Comparison of ENCODE assay signal across 1 cellular context in the genomic region with DNA sequence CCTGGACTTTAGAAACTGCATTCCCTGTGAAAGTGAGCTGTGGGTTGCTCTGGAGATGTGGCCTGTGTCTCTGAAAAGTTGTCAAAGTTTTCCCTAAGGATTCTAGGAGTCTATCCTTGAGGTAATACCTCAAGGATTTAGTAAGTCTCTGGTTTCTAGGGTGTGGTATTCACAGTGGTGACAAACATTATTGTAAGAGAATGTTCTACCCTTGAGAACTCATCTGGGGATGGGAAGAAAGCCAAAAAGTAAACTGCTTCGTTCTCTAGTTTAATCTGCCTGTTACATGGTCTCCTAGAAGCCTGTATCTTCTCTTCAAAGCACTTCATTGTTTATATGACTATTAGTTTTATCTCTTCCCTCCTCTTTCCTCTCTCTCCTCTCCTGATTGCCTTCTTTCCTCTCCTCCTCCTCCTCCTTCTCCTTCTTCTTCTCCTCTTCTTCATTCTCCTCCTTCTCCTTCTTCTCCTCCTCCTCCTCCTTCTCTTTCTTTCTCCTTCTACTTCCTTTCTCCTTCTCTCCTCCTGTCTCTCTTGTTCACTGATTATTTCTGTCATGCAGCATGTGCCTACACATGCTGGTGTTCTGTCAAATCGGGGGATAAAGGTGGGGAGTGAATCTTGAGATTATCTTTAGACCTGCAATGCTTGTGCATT.
TF ChIP-seq lines count a peak whose summit lies in the region.

No MANE protein-coding gene starts in this region.

TF ChIP-seq in K562, 482 proteins besides CTCF, POLR2A, EP300 and RAD21 (continued from another document):
- TF ChIP-seq, protein P1, sequence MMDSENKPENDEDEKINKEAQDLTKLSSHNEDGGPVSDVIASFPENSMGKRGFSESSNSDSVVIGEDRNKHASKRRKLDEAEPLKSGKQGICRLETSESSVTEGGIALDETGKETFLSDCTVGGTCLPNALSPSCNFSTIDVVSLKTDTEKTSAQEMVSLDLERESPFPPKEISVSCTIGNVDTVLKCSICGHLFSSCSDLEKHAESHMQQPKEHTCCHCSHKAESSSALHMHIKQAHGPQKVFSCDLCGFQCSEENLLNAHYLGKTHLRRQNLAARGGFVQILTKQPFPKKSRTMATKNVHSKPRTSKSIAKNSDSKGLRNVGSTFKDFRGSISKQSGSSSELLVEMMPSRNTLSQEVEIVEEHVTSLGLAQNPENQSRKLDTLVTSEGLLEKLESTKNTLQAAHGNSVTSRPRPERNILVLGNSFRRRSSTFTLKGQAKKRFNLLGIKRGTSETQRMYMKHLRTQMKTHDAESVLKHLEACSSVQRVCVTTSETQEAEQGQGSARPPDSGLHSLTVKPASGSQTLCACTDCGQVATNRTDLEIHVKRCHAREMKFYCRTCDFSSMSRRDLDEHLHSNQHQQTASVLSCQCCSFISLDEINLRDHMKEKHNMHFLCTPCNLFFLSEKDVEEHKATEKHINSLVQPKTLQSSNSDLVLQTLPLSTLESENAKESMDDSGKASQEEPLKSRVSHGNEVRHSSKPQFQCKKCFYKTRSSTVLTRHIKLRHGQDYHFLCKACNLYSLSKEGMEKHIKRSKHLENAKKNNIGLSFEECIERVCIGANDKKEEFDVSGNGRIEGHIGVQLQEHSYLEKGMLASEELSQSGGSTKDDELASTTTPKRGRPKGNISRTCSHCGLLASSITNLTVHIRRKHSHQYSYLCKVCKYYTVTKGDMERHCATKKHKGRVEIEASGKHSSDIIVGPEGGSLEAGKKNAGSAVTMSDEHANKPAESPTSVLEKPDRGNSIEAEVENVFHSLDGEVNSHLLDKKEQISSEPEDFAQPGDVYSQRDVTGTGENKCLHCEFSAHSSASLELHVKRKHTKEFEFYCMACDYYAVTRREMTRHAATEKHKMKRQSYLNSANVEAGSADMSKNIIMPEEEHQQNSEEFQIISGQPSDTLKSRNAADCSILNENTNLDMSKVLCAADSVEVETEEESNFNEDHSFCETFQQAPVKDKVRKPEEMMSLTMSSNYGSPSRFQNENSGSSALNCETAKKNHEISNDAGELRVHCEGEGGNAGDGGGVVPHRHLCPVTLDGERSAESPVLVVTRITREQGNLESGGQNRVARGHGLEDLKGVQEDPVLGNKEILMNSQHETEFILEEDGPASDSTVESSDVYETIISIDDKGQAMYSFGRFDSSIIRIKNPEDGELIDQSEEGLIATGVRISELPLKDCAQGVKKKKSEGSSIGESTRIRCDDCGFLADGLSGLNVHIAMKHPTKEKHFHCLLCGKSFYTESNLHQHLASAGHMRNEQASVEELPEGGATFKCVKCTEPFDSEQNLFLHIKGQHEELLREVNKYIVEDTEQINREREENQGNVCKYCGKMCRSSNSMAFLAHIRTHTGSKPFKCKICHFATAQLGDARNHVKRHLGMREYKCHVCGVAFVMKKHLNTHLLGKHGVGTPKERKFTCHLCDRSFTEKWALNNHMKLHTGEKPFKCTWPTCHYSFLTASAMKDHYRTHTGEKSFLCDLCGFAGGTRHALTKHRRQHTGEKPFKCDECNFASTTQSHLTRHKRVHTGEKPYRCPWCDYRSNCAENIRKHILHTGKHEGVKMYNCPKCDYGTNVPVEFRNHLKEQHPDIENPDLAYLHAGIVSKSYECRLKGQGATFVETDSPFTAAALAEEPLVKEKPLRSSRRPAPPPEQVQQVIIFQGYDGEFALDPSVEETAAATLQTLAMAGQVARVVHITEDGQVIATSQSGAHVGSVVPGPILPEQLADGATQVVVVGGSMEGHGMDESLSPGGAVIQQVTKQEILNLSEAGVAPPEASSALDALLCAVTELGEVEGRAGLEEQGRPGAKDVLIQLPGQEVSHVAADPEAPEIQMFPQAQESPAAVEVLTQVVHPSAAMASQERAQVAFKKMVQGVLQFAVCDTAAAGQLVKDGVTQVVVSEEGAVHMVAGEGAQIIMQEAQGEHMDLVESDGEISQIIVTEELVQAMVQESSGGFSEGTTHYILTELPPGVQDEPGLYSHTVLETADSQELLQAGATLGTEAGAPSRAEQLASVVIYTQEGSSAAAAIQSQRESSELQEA (IDR thresholded peaks at IDR 0.05; ENCODE audit: low read depth), result 0 out of 2 replicates have a peak, but pooled peaks have one; percentile 28
- TF ChIP-seq, protein P2, sequence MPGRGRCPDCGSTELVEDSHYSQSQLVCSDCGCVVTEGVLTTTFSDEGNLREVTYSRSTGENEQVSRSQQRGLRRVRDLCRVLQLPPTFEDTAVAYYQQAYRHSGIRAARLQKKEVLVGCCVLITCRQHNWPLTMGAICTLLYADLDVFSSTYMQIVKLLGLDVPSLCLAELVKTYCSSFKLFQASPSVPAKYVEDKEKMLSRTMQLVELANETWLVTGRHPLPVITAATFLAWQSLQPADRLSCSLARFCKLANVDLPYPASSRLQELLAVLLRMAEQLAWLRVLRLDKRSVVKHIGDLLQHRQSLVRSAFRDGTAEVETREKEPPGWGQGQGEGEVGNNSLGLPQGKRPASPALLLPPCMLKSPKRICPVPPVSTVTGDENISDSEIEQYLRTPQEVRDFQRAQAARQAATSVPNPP (IDR thresholded peaks at IDR 0.05; ENCODE audit: borderline replicate concordance, insufficient read depth, insufficient read length), result no peak
- TF ChIP-seq BRD9 (IDR thresholded peaks at IDR 0.05; ENCODE audit: low read depth, partially characterized antibody), result peak; percentile 64
- TF ChIP-seq ZNF12 (CRISPR knock-in tag; IDR thresholded peaks at IDR 0.05), result no peak
